In genomic region chr21:29002442-29003144, GRCh38 we compare ENCODE assay signal across 1 cellular context.
TF ChIP-seq lines count a peak whose summit lies in the region.

No MANE protein-coding gene starts in this region.

TF ChIP-seq in HepG2, 621 proteins besides CTCF, POLR2A, EP300 and RAD21 (continued from another document and continues in another):
- TF ChIP-seq ZBTB39 (CRISPR knock-in tag; IDR thresholded peaks at IDR 0.05) (no peak; the same call in 1 of the 2 replicates), HNF4G (IDR thresholded peaks at IDR 0.05; ENCODE audit: borderline replicate concordance, low read depth, low read length) (no peak), HNF4G (CRISPR knock-in tag; IDR thresholded peaks at IDR 0.05; ENCODE audit: borderline replicate concordance, low read depth) (no peak; the same call in 1 of the 2 replicates), SP5 (CRISPR knock-in tag; IDR thresholded peaks at IDR 0.05; ENCODE audit: borderline replicate concordance, low read depth) (no peak), RERE (CRISPR knock-in tag; IDR thresholded peaks at IDR 0.05; ENCODE audit: low read depth) (peak; percentile 58; the same call in 1 of the 2 replicates), SIN3B (IDR thresholded peaks at IDR 0.05; ENCODE audit: low read length) (0 out of 2 replicates have a peak, but pooled peaks have one; percentile 55), FOXP4 (CRISPR knock-in tag; IDR thresholded peaks at IDR 0.05) (peak; percentile 51; the same call in 1 of the 2 replicates), ZNF674 (CRISPR knock-in tag; IDR thresholded peaks at IDR 0.05; ENCODE audit: low read depth) (no peak), ZNF768 (CRISPR knock-in tag; IDR thresholded peaks at IDR 0.05) (peak; percentile 71; the same call in 1 of the 2 replicates), ZKSCAN5 (CRISPR knock-in tag; IDR thresholded peaks at IDR 0.05) (no peak), TBL1XR1 (IDR thresholded peaks at IDR 0.05; ENCODE audit: borderline replicate concordance, low read length, partially characterized antibody) (no peak), ZNF850 (CRISPR knock-in tag; conservative IDR thresholded peaks at IDR 0.05) (no peak), BORCS8-MEF2B (CRISPR knock-in tag; IDR thresholded peaks at IDR 0.05) (peak; percentile 88), ZFP62 (CRISPR knock-in tag; IDR thresholded peaks at IDR 0.05) (no peak), ZNF614 (CRISPR knock-in tag; IDR thresholded peaks at IDR 0.05; ENCODE audit: borderline replicate concordance) (peak; percentile 80; the same call in 1 of the 2 replicates), MEIS2 (CRISPR knock-in tag; IDR thresholded peaks at IDR 0.05) (peak; percentile 76), KAT2B (IDR thresholded peaks at IDR 0.05; ENCODE audit: borderline replicate concordance, low read depth, low read length) (no peak), POLR2G (IDR thresholded peaks at IDR 0.05; ENCODE audit: low read depth, low read length) (peak; percentile 98), MYNN (CRISPR knock-in tag; IDR thresholded peaks at IDR 0.05; ENCODE audit: low read depth) (no peak), ZNF704 (CRISPR knock-in tag; IDR thresholded peaks at IDR 0.05; ENCODE audit: borderline replicate concordance) (peak; percentile 54; the same call in 1 of the 2 replicates), SIN3A (IDR thresholded peaks at IDR 0.05; ENCODE audit: borderline replicate concordance, low read depth, low read length) (peak; percentile 93; the same call in 1 of the 2 replicates), KDM4B (CRISPR knock-in tag; IDR thresholded peaks at IDR 0.05) (peak; percentile 45; the same call in 1 of the 2 replicates), KDM5A (IDR thresholded peaks at IDR 0.05; ENCODE audit: borderline replicate concordance, low read length) (peak; percentile 61; the same call in 1 of the 2 replicates), ZNF460 (CRISPR knock-in tag; IDR thresholded peaks at IDR 0.05; ENCODE audit: borderline replicate concordance) (no peak), GABPB1 (CRISPR knock-in tag; IDR thresholded peaks at IDR 0.05) (peak; percentile 100), NR3C1 (CRISPR knock-in tag; IDR thresholded peaks at IDR 0.05) (no peak), CHD4 (IDR thresholded peaks at IDR 0.05; ENCODE audit: borderline replicate concordance, low read length) (no peak), ZNF430 (CRISPR knock-in tag; IDR thresholded peaks at IDR 0.05) (0 out of 2 replicates have a peak, but pooled peaks have one; percentile 66), REL (CRISPR knock-in tag; conservative IDR thresholded peaks at IDR 0.05) (no peak), MLX (CRISPR knock-in tag; IDR thresholded peaks at IDR 0.05) (0 out of 2 replicates have a peak, but pooled peaks have one; percentile 45), MAFF (IDR thresholded peaks at IDR 0.05; ENCODE audit: low read depth, low read length) (no peak), MZF1 (CRISPR knock-in tag; IDR thresholded peaks at IDR 0.05; ENCODE audit: borderline replicate concordance) (no peak), ZNF17 (CRISPR knock-in tag; IDR thresholded peaks at IDR 0.05) (no peak), ZNF3 (CRISPR knock-in tag; IDR thresholded peaks at IDR 0.05) (no peak), ZNF317 (CRISPR knock-in tag; IDR thresholded peaks at IDR 0.05) (no peak), FOSL2 (CRISPR knock-in tag; IDR thresholded peaks at IDR 0.05) (peak; percentile 62; the same call in 1 of the 2 replicates), MAFK (conservative IDR thresholded peaks at IDR 0.05 in 1 of 2, IDR thresholded peaks at IDR 0.05 in 1 of 2; ENCODE audit: low read length in 2 of 2) (no peak), PHF20 (CRISPR knock-in tag; IDR thresholded peaks at IDR 0.05) (peak; percentile 97), ATRX (CRISPR knock-in tag; IDR thresholded peaks at IDR 0.05; ENCODE audit: borderline replicate concordance) (no peak), ZNF10 (CRISPR knock-in tag; IDR thresholded peaks at IDR 0.05; ENCODE audit: borderline replicate concordance, low read depth) (no peak), ZNF557 (CRISPR knock-in tag; IDR thresholded peaks at IDR 0.05) (no peak), HES4 (CRISPR knock-in tag; IDR thresholded peaks at IDR 0.05; ENCODE audit: borderline replicate concordance) (peak; percentile 68; the same call in 1 of the 2 replicates), ZNF513 (CRISPR knock-in tag; conservative IDR thresholded peaks at IDR 0.05) (no peak), JUNB (CRISPR knock-in tag; IDR thresholded peaks at IDR 0.05; ENCODE audit: borderline replicate concordance) (no peak), ZMYM4 (CRISPR knock-in tag; IDR thresholded peaks at IDR 0.05) (peak; percentile 85), POGZ (CRISPR knock-in tag; IDR thresholded peaks at IDR 0.05) (peak; percentile 65; the same call in 1 of the 2 replicates), YEATS2 (CRISPR knock-in tag; IDR thresholded peaks at IDR 0.05; ENCODE audit: borderline replicate concordance) (peak; percentile 94), ZNF607 (CRISPR knock-in tag; IDR thresholded peaks at IDR 0.05; ENCODE audit: borderline replicate concordance) (peak; percentile 64; the same call in 1 of the 2 replicates), STAT6 (CRISPR knock-in tag; IDR thresholded peaks at IDR 0.05; ENCODE audit: borderline replicate concordance) (no peak)
